Comparison of ENCODE assay signal across 1 cellular context in genomic region chr7:135359633-135360032, GRCh38.
TF ChIP-seq lines count a peak whose summit lies in the region.

No MANE protein-coding gene starts in this region.

TF ChIP-seq in GM23338, 12 proteins besides CTCF, POLR2A, EP300 and RAD21 (continued from another document):
- TF ChIP-seq REST (IDR thresholded peaks at IDR 0.05; ENCODE audit: unreplicated experiment) = no peak
- TF ChIP-seq JUNB (IDR thresholded peaks at IDR 0.05; ENCODE audit: unreplicated experiment) = no peak
